Comparison of ENCODE assay signal across 8 cellular contexts in the genomic region with DNA sequence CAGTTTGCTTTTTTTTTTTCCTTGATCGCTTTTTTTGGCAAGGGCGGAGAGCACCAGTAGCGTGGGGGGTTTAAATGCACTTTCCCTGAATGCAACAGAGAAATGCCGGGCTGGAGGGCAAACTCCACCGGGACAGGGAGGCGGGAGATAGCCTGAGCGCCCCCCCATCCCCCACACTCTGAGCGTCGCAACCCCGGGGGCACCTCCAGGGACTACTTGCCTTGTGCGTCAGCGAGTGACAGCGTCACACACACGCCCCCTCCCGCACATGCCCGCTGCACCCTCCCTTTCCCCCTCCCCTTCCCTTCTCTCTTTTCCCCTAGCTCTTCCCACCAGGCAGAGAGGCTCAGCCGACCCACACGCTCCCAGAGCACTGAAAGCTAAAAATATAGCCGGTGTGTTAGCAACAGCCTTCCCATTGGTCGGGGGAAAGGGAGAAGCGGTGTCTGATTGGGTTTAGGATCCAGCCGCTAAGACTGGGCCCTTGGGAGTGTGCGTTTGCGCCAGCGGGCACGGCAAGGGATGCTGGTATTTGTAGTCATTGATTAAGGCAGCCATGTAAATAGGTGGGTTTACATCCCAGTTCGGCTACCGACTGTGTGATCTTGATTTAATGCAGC. TPM values are rescaled to one million over a fixed set of nuclear protein-coding genes. Genes with fewer than 3 reads are reported as not detected.
DNase-seq lines count a peak whose midpoint lies in the region; ATAC-seq and TF ChIP-seq lines count a peak whose summit lies in the region.

No MANE protein-coding gene starts in this region.

- peak overlapping the region; percentile 97 for H3K4me3 ChIP-seq in IMR-90 (ENCODE audit: insufficient read depth, low read depth, low read length)
- peak overlapping the region; percentile 83 for H3K4me3 ChIP-seq in OCI-LY7 (ENCODE audit: low read depth, low read length, poor library complexity, severe bottlenecking)
- peak overlapping the region; percentile 98 for H3K4me3 ChIP-seq in epithelial cell of esophagus (ENCODE audit: low read length)

- H2AK9ac ChIP-seq in IMR-90 (replicated peaks; ENCODE audit: low read depth, low read length, poor library complexity): peak overlapping the region; percentile 99

- H3K27ac ChIP-seq in IMR-90 (ENCODE audit: insufficient read depth, low read length) (peak overlapping the region; percentile 86), OCI-LY7 (ENCODE audit: low read depth, low read length, poor library complexity, severe bottlenecking) (peak overlapping the region; percentile 85)

- H2AK5ac ChIP-seq in IMR-90 (ENCODE audit: low read depth, low read length): peak overlapping the region; percentile 94; the same call in 1 of the 2 replicates

- peaks cover 3% of the 10 kb centered on the region for H3K4me1 ChIP-seq in IMR-90 (ENCODE audit: control insufficient read depth, insufficient read depth, low read length)
- peaks cover 14% of the 10 kb centered on the region for H3K4me1 ChIP-seq in OCI-LY7 (ENCODE audit: insufficient read depth, low read length, poor library complexity, severe bottlenecking)

- TF ChIP-seq POLR2A in IMR-90 (IDR thresholded peaks at IDR 0.05; ENCODE audit: low read depth, low read length): no peak; the same call in 1 of the 2 replicates

- CTCF ChIA-PET in IMR-90 (lab: Yijun Ruan, JAX) (interaction anchor here (0.9 kb wide), 1 partner anchor 45 kb away, joined by 3 read pairs; no protein-coding TSS in a partner anchor), OCI-LY7 (lab: Charles Lee; ENCODE audit: unreplicated experiment) (interaction anchor here (0.6 kb wide), 2 partner anchors 29 to 256 kb away, joined by 3 to 8 read pairs; no protein-coding TSS in a partner anchor)

- H2AFZ ChIP-seq in IMR-90 (replicated peaks; ENCODE audit: low read length, poor library complexity) (peak overlapping the region; percentile 90), OCI-LY7 (ENCODE audit: low read length) (peak overlapping the region; percentile 26; the same call in 1 of the 2 replicates)

- peak overlapping the region; percentile 94 for H3K4ac ChIP-seq in IMR-90 (ENCODE audit: low read depth, low read length)

- H4K8ac ChIP-seq in IMR-90 (ENCODE audit: low read depth in 2 of 2, low read length in 2 of 2): peak overlapping the region; percentile 95 to 99

- peak overlapping the region; percentile 90 for H3K14ac ChIP-seq in IMR-90 (replicated peaks; ENCODE audit: low read depth, low read length)

- H2BK120ac ChIP-seq in IMR-90 (ENCODE audit: low read depth, low read length): peak overlapping the region; percentile 90

- intact Hi-C loops in IMR-90 (cut with micrococcal nuclease) (no loop called here), OCI-LY7 (cut with micrococcal nuclease; ENCODE audit: unreplicated experiment) (loop anchor here (5.0 to 10.0 kb wide), 3 partner anchors 161 to 1167 kb away; a partner anchor contains a TSS)

- no peaks in the 10 kb centered on the region for H3K9me3 ChIP-seq in IMR-90 (ENCODE audit: control insufficient read depth, insufficient read depth, low read length)
- no peaks in the 10 kb centered on the region for H3K9me3 ChIP-seq in OCI-LY7 (ENCODE audit: low read length)

- DNase-seq in COR-L47 (lab: John Stamatoyannopoulos, UW): peak; percentile 98
- peak; percentile 99 for DNase-seq in IMR-90
- DNase-seq in OCI-LY7 (ENCODE audit: low spot score): peak; percentile 97
- peak; percentile 80 for DNase-seq in activated T-cell treated with anti-CD3 and anti-CD28 coated beads for 4 hours
- DNase-seq in epithelial cell of esophagus (ENCODE audit: low read depth): peak; percentile 100
- DNase-seq in middle frontal gyrus (ENCODE audit: extremely low spot score, low spot score): peak; percentile 100
- DNase-seq in stimulated activated CD8-positive, alpha-beta memory T cell treated with anti-CD3 and anti-CD28 coated beads, Interleukin-2, amount 100 ng/mL, for 1 hour (ENCODE audit: low read depth in 2 of 2): peak; percentile 76 to 77

- no peaks in the 10 kb centered on the region for H3K9me2 ChIP-seq in OCI-LY7 (ENCODE audit: insufficient read depth, low read length)

- POLR2A ChIA-PET in IMR-90 (lab: Charles Lee; ENCODE audit: unreplicated experiment) (interaction anchor here (0.6 kb wide), 2 partner anchors 69 kb away, joined by 3 read pairs; no protein-coding TSS in a partner anchor), OCI-LY7 (lab: Charles Lee) (interaction anchor here (0.8 to 2.2 kb wide), 7 partner anchors 10 to 141 kb away, joined by 3 to 12 read pairs (median 4); a partner anchor contains a TSS)

- H4K5ac ChIP-seq in IMR-90 (ENCODE audit: low read depth, low read length): peak overlapping the region; percentile 92

- H3K18ac ChIP-seq in IMR-90 (ENCODE audit: low read depth, low read length): peak overlapping the region; percentile 45

- peak overlapping the region; percentile 75 for H3K9ac ChIP-seq in IMR-90 (ENCODE audit: low read depth, low read length)

- TF ChIP-seq CTCF in IMR-90 (conservative IDR thresholded peaks at IDR 0.05; ENCODE audit: low read depth, low read length) (no peak), OCI-LY7 (conservative IDR thresholded peaks at IDR 0.05; ENCODE audit: low read length) (no peak), epithelial cell of esophagus (IDR thresholded peaks at IDR 0.05; ENCODE audit: insufficient read depth, low read depth, low read length, missing control alignments) (no peak)

- peak overlapping the region; percentile 75 for H2BK5ac ChIP-seq in IMR-90 (ENCODE audit: low read depth, low read length, poor library complexity, severe bottlenecking)

- H3K9me1 ChIP-seq in IMR-90 (ENCODE audit: insufficient read depth, low read length): peaks cover 9% of the 10 kb centered on the region

- H4K20me1 ChIP-seq in IMR-90 (ENCODE audit: insufficient read depth, low read length) (peaks cover 22% of the 10 kb centered on the region), OCI-LY7 (ENCODE audit: insufficient read depth, low read length) (no peaks in the 10 kb centered on the region)

- H3K79me2 ChIP-seq in OCI-LY7 (ENCODE audit: insufficient read depth, low read depth, low read length): peaks cover 28% of the 10 kb centered on the region

- peak overlapping the region; percentile 90 for H4K91ac ChIP-seq in IMR-90 (ENCODE audit: insufficient read depth, low read depth, low read length)

- H3K79me1 ChIP-seq in IMR-90 (ENCODE audit: low read depth in 1 of 2, low read length in 2 of 2): peaks cover 9 to 23% of the 10 kb centered on the region in 2 experiments; a peak in 3 of 4 replicates

- H3K4me2 ChIP-seq in IMR-90 (ENCODE audit: low read depth, low read length) (peak overlapping the region; percentile 88), OCI-LY7 (ENCODE audit: low read length) (peak overlapping the region; percentile 97)

- H3K27me3 ChIP-seq in IMR-90 (ENCODE audit: control insufficient read depth, insufficient read depth, low read length): no peaks in the 10 kb centered on the region

- peak; percentile 45 for ATAC-seq in GM21526 (IDR thresholded peaks at IDR 0.05; ENCODE audit: low FRiP score, unreplicated experiment)
- ATAC-seq in IMR-90 (ENCODE audit: low read depth): peak; percentile 67

- peaks cover 2% of the 10 kb centered on the region for H3K36me3 ChIP-seq in IMR-90 (ENCODE audit: control insufficient read depth, insufficient read depth, low read length)
- no peaks in the 10 kb centered on the region; the same call in 1 of the 2 replicates for H3K36me3 ChIP-seq in OCI-LY7 (ENCODE audit: insufficient read depth, low read length)

- 0% methylated on average over 2 of the region's 28 CpGs; no CpG with 5 or more reads in 1 of the 2 experiments for WGBS in IMR-90 (ENCODE audit: extremely low coverage in 2 of 2, insufficient read length in 1 of 2), 2 experiments

- BruUV-seq in IMR-90 (replicated peaks; lab: Mats Ljungman, UMichigan): no TSS peak
- no TSS peak for BruUV-seq in OCI-LY7 (replicated peaks; lab: Mats Ljungman, UMichigan)

- H3K56ac ChIP-seq in IMR-90 (ENCODE audit: extremely low read depth, insufficient read depth, low read length): peak overlapping the region; percentile 93

- peak overlapping the region; percentile 79 for H2BK20ac ChIP-seq in IMR-90 (ENCODE audit: low read depth, low read length)

- TF ChIP-seq RAD21 in IMR-90 (IDR thresholded peaks at IDR 0.05; ENCODE audit: low read length): no peak

- in situ Hi-C loops in IMR-90 (cut with MboI; ENCODE audit: low sequenced_read_pairs): no loop called here

- peak overlapping the region; percentile 93 for H3K23ac ChIP-seq in IMR-90 (ENCODE audit: low read depth, low read length)

- H2BK15ac ChIP-seq in IMR-90 (ENCODE audit: low read depth, low read length): peak overlapping the region; percentile 67; the same call in 1 of the 3 replicates

- dilution Hi-C loops in IMR-90 (cut with HindIII; ENCODE audit: low sequenced_read_pairs, unreplicated experiment): no loop called here

TF ChIP-seq in IMR-90, 13 proteins besides CTCF, POLR2A, EP300 and RAD21 (continues in another document):
- no peak for TF ChIP-seq SMC3 (IDR thresholded peaks at IDR 0.05; ENCODE audit: low read depth, low read length)
- TF ChIP-seq CEBPB (IDR thresholded peaks at IDR 0.05; ENCODE audit: low read depth, low read length): 0 out of 2 replicates have a peak, but pooled peaks have one; percentile 34
- TF ChIP-seq, protein P1, sequence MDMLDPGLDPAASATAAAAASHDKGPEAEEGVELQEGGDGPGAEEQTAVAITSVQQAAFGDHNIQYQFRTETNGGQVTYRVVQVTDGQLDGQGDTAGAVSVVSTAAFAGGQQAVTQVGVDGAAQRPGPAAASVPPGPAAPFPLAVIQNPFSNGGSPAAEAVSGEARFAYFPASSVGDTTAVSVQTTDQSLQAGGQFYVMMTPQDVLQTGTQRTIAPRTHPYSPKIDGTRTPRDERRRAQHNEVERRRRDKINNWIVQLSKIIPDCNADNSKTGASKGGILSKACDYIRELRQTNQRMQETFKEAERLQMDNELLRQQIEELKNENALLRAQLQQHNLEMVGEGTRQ (IDR thresholded peaks at IDR 0.05; ENCODE audit: low read depth, low read length): peak; percentile 54

RNA-seq across cellular contexts. Expression of a gene that starts 1.7 kb away (rescaled TPM):
- total RNA-seq in IMR-90 (2012; rRNA removed): 16.9 and 17.4 TPM in 2 replicates
- polyA plus RNA-seq in IMR-90 (2012; rRNA removed): 23.3 and 24.2 TPM in 2 replicates
- polyA plus RNA-seq in IMR-90 (2012; cell fraction: cytosol; rRNA removed): 16.0 and 24.3 TPM in 2 replicates
- 16.4 and 23.4 TPM in 2 replicates for polyA plus RNA-seq in IMR-90 (2012; cell fraction: nucleus; rRNA removed; ENCODE audit: low replicate concordance)
- 13.5 and 13.9 TPM in 2 replicates for total RNA-seq in OCI-LY7 (2014; rRNA removed; shearing (Covaris generic))
- 19.9 and 27.0 TPM in 2 replicates for total RNA-seq in OCI-LY7 (2022)

RNA-seq across cellular contexts. Expression of a gene that starts 20.2 kb away (rescaled TPM):
- 50.9 and 76.1 TPM in 2 replicates for total RNA-seq in IMR-90 (2012; rRNA removed)
- 49.1 and 54.9 TPM in 2 replicates for polyA plus RNA-seq in IMR-90 (2012; rRNA removed)
- polyA plus RNA-seq in IMR-90 (2012; cell fraction: cytosol; rRNA removed): 14.7 and 25.4 TPM in 2 replicates
- 14.0 and 14.6 TPM in 2 replicates for polyA plus RNA-seq in IMR-90 (2012; cell fraction: nucleus; rRNA removed; ENCODE audit: low replicate concordance)
- total RNA-seq in OCI-LY7 (2014; rRNA removed; shearing (Covaris generic)): 87.9 and 98.8 TPM in 2 replicates
- total RNA-seq in OCI-LY7 (2022): 60.9 and 62.1 TPM in 2 replicates

RNA-seq across cellular contexts. Expression of a gene that starts 20.6 kb away (rescaled TPM):
- total RNA-seq in IMR-90 (2012; rRNA removed) (65.3 and 71.3 TPM in 2 replicates), OCI-LY7 (2022) (102 and 107 TPM in 2 replicates)
- 69.5 and 72.9 TPM in 2 replicates for polyA plus RNA-seq in IMR-90 (2012; rRNA removed)
- polyA plus RNA-seq in IMR-90 (2012; cell fraction: cytosol; rRNA removed): 55.7 and 81.0 TPM in 2 replicates
- 43.2 and 73.9 TPM in 2 replicates for polyA plus RNA-seq in IMR-90 (2012; cell fraction: nucleus; rRNA removed; ENCODE audit: low replicate concordance)
- 61.5 and 69.0 TPM in 2 replicates for total RNA-seq in OCI-LY7 (2014; rRNA removed; shearing (Covaris generic))

Comparison
In these comparisons a context has a peak if more than half of its experiments do, and no peak if none do; other contexts are left out.
1. Peak in every context shown above with its lines: DNase-seq, ATAC-seq, H3K4me3 ChIP-seq and H3K27ac ChIP-seq.